2 cellular contexts compared by ENCODE assay signal in genomic region chr17:1608676-1609075, GRCh38.
TF ChIP-seq lines count a peak whose summit lies in the region.

No MANE protein-coding gene starts in this region.

TF ChIP-seq in GM23338, 12 proteins besides CTCF, POLR2A, EP300 and RAD21:
- TF ChIP-seq, protein P1, sequence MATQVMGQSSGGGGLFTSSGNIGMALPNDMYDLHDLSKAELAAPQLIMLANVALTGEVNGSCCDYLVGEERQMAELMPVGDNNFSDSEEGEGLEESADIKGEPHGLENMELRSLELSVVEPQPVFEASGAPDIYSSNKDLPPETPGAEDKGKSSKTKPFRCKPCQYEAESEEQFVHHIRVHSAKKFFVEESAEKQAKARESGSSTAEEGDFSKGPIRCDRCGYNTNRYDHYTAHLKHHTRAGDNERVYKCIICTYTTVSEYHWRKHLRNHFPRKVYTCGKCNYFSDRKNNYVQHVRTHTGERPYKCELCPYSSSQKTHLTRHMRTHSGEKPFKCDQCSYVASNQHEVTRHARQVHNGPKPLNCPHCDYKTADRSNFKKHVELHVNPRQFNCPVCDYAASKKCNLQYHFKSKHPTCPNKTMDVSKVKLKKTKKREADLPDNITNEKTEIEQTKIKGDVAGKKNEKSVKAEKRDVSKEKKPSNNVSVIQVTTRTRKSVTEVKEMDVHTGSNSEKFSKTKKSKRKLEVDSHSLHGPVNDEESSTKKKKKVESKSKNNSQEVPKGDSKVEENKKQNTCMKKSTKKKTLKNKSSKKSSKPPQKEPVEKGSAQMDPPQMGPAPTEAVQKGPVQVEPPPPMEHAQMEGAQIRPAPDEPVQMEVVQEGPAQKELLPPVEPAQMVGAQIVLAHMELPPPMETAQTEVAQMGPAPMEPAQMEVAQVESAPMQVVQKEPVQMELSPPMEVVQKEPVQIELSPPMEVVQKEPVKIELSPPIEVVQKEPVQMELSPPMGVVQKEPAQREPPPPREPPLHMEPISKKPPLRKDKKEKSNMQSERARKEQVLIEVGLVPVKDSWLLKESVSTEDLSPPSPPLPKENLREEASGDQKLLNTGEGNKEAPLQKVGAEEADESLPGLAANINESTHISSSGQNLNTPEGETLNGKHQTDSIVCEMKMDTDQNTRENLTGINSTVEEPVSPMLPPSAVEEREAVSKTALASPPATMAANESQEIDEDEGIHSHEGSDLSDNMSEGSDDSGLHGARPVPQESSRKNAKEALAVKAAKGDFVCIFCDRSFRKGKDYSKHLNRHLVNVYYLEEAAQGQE (IDR thresholded peaks at IDR 0.05; ENCODE audit: unreplicated experiment), result no peak

TF ChIP-seq in WTC11, 78 proteins besides CTCF, POLR2A, EP300 and RAD21 (continued from another document):
- TF ChIP-seq ZBTB21 (CRISPR knock-in tag; IDR thresholded peaks at IDR 0.05; ENCODE audit: borderline replicate concordance), result no peak
- no peak for TF ChIP-seq RORB (CRISPR knock-in tag; IDR thresholded peaks at IDR 0.05)
- no peak for TF ChIP-seq ATF6 (CRISPR knock-in tag; IDR thresholded peaks at IDR 0.05)
- TF ChIP-seq CREB1 (CRISPR knock-in tag; IDR thresholded peaks at IDR 0.05), result no peak
- TF ChIP-seq E2F1 (CRISPR knock-in tag; IDR thresholded peaks at IDR 0.05), result no peak
- no peak for TF ChIP-seq ZNF396 (CRISPR knock-in tag; IDR thresholded peaks at IDR 0.05; ENCODE audit: borderline replicate concordance)
- TF ChIP-seq, protein P2, sequence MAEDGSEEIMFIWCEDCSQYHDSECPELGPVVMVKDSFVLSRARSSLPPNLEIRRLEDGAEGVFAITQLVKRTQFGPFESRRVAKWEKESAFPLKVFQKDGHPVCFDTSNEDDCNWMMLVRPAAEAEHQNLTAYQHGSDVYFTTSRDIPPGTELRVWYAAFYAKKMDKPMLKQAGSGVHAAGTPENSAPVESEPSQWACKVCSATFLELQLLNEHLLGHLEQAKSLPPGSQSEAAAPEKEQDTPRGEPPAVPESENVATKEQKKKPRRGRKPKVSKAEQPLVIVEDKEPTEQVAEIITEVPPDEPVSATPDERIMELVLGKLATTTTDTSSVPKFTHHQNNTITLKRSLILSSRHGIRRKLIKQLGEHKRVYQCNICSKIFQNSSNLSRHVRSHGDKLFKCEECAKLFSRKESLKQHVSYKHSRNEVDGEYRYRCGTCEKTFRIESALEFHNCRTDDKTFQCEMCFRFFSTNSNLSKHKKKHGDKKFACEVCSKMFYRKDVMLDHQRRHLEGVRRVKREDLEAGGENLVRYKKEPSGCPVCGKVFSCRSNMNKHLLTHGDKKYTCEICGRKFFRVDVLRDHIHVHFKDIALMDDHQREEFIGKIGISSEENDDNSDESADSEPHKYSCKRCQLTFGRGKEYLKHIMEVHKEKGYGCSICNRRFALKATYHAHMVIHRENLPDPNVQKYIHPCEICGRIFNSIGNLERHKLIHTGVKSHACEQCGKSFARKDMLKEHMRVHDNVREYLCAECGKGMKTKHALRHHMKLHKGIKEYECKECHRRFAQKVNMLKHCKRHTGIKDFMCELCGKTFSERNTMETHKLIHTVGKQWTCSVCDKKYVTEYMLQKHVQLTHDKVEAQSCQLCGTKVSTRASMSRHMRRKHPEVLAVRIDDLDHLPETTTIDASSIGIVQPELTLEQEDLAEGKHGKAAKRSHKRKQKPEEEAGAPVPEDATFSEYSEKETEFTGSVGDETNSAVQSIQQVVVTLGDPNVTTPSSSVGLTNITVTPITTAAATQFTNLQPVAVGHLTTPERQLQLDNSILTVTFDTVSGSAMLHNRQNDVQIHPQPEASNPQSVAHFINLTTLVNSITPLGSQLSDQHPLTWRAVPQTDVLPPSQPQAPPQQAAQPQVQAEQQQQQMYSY (CRISPR knock-in tag; IDR thresholded peaks at IDR 0.05), result no peak
- no peak for TF ChIP-seq TEAD4 (CRISPR knock-in tag; IDR thresholded peaks at IDR 0.05)
- TF ChIP-seq, protein P3, sequence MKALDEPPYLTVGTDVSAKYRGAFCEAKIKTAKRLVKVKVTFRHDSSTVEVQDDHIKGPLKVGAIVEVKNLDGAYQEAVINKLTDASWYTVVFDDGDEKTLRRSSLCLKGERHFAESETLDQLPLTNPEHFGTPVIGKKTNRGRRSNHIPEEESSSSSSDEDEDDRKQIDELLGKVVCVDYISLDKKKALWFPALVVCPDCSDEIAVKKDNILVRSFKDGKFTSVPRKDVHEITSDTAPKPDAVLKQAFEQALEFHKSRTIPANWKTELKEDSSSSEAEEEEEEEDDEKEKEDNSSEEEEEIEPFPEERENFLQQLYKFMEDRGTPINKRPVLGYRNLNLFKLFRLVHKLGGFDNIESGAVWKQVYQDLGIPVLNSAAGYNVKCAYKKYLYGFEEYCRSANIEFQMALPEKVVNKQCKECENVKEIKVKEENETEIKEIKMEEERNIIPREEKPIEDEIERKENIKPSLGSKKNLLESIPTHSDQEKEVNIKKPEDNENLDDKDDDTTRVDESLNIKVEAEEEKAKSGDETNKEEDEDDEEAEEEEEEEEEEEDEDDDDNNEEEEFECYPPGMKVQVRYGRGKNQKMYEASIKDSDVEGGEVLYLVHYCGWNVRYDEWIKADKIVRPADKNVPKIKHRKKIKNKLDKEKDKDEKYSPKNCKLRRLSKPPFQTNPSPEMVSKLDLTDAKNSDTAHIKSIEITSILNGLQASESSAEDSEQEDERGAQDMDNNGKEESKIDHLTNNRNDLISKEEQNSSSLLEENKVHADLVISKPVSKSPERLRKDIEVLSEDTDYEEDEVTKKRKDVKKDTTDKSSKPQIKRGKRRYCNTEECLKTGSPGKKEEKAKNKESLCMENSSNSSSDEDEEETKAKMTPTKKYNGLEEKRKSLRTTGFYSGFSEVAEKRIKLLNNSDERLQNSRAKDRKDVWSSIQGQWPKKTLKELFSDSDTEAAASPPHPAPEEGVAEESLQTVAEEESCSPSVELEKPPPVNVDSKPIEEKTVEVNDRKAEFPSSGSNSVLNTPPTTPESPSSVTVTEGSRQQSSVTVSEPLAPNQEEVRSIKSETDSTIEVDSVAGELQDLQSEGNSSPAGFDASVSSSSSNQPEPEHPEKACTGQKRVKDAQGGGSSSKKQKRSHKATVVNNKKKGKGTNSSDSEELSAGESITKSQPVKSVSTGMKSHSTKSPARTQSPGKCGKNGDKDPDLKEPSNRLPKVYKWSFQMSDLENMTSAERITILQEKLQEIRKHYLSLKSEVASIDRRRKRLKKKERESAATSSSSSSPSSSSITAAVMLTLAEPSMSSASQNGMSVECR (CRISPR knock-in tag; IDR thresholded peaks at IDR 0.05; ENCODE audit: borderline replicate concordance), result no peak
- TF ChIP-seq, protein P4, sequence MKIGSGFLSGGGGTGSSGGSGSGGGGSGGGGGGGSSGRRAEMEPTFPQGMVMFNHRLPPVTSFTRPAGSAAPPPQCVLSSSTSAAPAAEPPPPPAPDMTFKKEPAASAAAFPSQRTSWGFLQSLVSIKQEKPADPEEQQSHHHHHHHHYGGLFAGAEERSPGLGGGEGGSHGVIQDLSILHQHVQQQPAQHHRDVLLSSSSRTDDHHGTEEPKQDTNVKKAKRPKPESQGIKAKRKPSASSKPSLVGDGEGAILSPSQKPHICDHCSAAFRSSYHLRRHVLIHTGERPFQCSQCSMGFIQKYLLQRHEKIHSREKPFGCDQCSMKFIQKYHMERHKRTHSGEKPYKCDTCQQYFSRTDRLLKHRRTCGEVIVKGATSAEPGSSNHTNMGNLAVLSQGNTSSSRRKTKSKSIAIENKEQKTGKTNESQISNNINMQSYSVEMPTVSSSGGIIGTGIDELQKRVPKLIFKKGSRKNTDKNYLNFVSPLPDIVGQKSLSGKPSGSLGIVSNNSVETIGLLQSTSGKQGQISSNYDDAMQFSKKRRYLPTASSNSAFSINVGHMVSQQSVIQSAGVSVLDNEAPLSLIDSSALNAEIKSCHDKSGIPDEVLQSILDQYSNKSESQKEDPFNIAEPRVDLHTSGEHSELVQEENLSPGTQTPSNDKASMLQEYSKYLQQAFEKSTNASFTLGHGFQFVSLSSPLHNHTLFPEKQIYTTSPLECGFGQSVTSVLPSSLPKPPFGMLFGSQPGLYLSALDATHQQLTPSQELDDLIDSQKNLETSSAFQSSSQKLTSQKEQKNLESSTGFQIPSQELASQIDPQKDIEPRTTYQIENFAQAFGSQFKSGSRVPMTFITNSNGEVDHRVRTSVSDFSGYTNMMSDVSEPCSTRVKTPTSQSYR (CRISPR knock-in tag; IDR thresholded peaks at IDR 0.05), result no peak
- TF ChIP-seq, protein P5, sequence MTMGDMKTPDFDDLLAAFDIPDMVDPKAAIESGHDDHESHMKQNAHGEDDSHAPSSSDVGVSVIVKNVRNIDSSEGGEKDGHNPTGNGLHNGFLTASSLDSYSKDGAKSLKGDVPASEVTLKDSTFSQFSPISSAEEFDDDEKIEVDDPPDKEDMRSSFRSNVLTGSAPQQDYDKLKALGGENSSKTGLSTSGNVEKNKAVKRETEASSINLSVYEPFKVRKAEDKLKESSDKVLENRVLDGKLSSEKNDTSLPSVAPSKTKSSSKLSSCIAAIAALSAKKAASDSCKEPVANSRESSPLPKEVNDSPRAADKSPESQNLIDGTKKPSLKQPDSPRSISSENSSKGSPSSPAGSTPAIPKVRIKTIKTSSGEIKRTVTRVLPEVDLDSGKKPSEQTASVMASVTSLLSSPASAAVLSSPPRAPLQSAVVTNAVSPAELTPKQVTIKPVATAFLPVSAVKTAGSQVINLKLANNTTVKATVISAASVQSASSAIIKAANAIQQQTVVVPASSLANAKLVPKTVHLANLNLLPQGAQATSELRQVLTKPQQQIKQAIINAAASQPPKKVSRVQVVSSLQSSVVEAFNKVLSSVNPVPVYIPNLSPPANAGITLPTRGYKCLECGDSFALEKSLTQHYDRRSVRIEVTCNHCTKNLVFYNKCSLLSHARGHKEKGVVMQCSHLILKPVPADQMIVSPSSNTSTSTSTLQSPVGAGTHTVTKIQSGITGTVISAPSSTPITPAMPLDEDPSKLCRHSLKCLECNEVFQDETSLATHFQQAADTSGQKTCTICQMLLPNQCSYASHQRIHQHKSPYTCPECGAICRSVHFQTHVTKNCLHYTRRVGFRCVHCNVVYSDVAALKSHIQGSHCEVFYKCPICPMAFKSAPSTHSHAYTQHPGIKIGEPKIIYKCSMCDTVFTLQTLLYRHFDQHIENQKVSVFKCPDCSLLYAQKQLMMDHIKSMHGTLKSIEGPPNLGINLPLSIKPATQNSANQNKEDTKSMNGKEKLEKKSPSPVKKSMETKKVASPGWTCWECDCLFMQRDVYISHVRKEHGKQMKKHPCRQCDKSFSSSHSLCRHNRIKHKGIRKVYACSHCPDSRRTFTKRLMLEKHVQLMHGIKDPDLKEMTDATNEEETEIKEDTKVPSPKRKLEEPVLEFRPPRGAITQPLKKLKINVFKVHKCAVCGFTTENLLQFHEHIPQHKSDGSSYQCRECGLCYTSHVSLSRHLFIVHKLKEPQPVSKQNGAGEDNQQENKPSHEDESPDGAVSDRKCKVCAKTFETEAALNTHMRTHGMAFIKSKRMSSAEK (CRISPR knock-in tag; IDR thresholded peaks at IDR 0.05; ENCODE audit: borderline replicate concordance), result no peak
TF ChIP-seq in WTC11: peak in this region for 0.
